1 cellular context compared by ENCODE assay signal in genomic region chr20:25390538-25391528, GRCh38.
A peak's percentile ranks its signal among the peaks of the same experiment; 100 is the strongest.
TF ChIP-seq lines count a peak whose summit lies in the region.

ABHD12 (minus strand) TSS chr20:25390835; CDS start chr20:25390703, 132 bp downstream.

TF ChIP-seq in HepG2, 621 proteins besides CTCF, POLR2A, EP300 and RAD21 (continued from another document and continues in another):
- TF ChIP-seq CEBPZ (IDR thresholded peaks at IDR 0.05; ENCODE audit: low read length): no peak
- peak; percentile 81 for TF ChIP-seq RBM39 (IDR thresholded peaks at IDR 0.05; ENCODE audit: low read depth, low read length, poor library complexity, severe bottlenecking)
- TF ChIP-seq ZNF556 (CRISPR knock-in tag; IDR thresholded peaks at IDR 0.05; ENCODE audit: borderline replicate concordance): peak; percentile 95
- 0 out of 2 replicates have a peak, but pooled peaks have one; percentile 33 for TF ChIP-seq IRX3 (CRISPR knock-in tag; IDR thresholded peaks at IDR 0.05; ENCODE audit: borderline replicate concordance, low read depth)
- TF ChIP-seq ZNF788 (CRISPR knock-in tag; IDR thresholded peaks at IDR 0.05; ENCODE audit: borderline replicate concordance): peak; percentile 87; the same call in 1 of the 2 replicates
- TF ChIP-seq SP140L (CRISPR knock-in tag; IDR thresholded peaks at IDR 0.05; ENCODE audit: borderline replicate concordance): no peak
- TF ChIP-seq NR3C1 (CRISPR knock-in tag; IDR thresholded peaks at IDR 0.05): 0 out of 2 replicates have a peak, but pooled peaks have one; percentile 71
- TF ChIP-seq ZNF12 (CRISPR knock-in tag; IDR thresholded peaks at IDR 0.05): peak; percentile 83; the same call in 1 of the 2 replicates
- peak; percentile 31; the same call in 1 of the 2 replicates for TF ChIP-seq REXO4 (CRISPR knock-in tag; IDR thresholded peaks at IDR 0.05; ENCODE audit: borderline replicate concordance)
- TF ChIP-seq ZNF761 (CRISPR knock-in tag; conservative IDR thresholded peaks at IDR 0.05): peak; percentile 92
- peak; percentile 86; the same call in 1 of the 2 replicates for TF ChIP-seq KDM4B (CRISPR knock-in tag; IDR thresholded peaks at IDR 0.05)
- peak; percentile 91 for TF ChIP-seq HOXA5 (CRISPR knock-in tag; IDR thresholded peaks at IDR 0.05)
- peak; percentile 93; the same call in 1 of the 2 replicates for TF ChIP-seq ZNF138 (CRISPR knock-in tag; IDR thresholded peaks at IDR 0.05; ENCODE audit: low read depth)
- TF ChIP-seq ZNF468 (CRISPR knock-in tag; IDR thresholded peaks at IDR 0.05): peak; percentile 33; the same call in 1 of the 2 replicates
- TF ChIP-seq, protein P1, sequence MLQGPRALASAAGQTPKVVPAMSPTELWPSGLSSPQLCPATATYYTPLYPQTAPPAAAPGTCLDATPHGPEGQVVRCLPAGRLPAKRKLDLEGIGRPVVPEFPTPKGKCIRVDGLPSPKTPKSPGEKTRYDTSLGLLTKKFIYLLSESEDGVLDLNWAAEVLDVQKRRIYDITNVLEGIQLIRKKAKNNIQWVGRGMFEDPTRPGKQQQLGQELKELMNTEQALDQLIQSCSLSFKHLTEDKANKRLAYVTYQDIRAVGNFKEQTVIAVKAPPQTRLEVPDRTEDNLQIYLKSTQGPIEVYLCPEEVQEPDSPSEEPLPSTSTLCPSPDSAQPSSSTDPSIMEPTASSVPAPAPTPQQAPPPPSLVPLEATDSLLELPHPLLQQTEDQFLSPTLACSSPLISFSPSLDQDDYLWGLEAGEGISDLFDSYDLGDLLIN (CRISPR knock-in tag; IDR thresholded peaks at IDR 0.05; ENCODE audit: borderline replicate concordance): peak; percentile 45; the same call in 1 of the 2 replicates
- peak; percentile 95 for TF ChIP-seq ZNF746 (CRISPR knock-in tag; IDR thresholded peaks at IDR 0.05)
- TF ChIP-seq ATF1 (CRISPR knock-in tag; IDR thresholded peaks at IDR 0.05): no peak
- TF ChIP-seq SATB2 (CRISPR knock-in tag; IDR thresholded peaks at IDR 0.05): 0 out of 2 replicates have a peak, but pooled peaks have one; percentile 38
- peak; percentile 51; the same call in 1 of the 2 replicates for TF ChIP-seq SIX1 (CRISPR knock-in tag; IDR thresholded peaks at IDR 0.05; ENCODE audit: borderline replicate concordance)
- TF ChIP-seq MIER3 (CRISPR knock-in tag; IDR thresholded peaks at IDR 0.05; ENCODE audit: borderline replicate concordance): peak; percentile 81; the same call in 1 of the 2 replicates
- 0 out of 2 replicates have a peak, but pooled peaks have one; percentile 15 for TF ChIP-seq FLYWCH1 (CRISPR knock-in tag; IDR thresholded peaks at IDR 0.05)
- peak; percentile 83; the same call in 1 of the 2 replicates for TF ChIP-seq ZNF124 (CRISPR knock-in tag; IDR thresholded peaks at IDR 0.05)
- peak; percentile 95 for TF ChIP-seq KAT8 (CRISPR knock-in tag; IDR thresholded peaks at IDR 0.05)
- peak; percentile 93 for TF ChIP-seq ZFY (CRISPR knock-in tag; IDR thresholded peaks at IDR 0.05)
- peak; percentile 85 for TF ChIP-seq YEATS2 (CRISPR knock-in tag; IDR thresholded peaks at IDR 0.05; ENCODE audit: borderline replicate concordance)
- no peak for TF ChIP-seq GABPA (IDR thresholded peaks at IDR 0.05; ENCODE audit: low read depth, low read length)
- no peak for TF ChIP-seq GABPA (CRISPR knock-in tag; IDR thresholded peaks at IDR 0.05; ENCODE audit: low read depth)
- TF ChIP-seq ZNF790 (CRISPR knock-in tag; IDR thresholded peaks at IDR 0.05; ENCODE audit: borderline replicate concordance): peak; percentile 63; the same call in 1 of the 2 replicates
- TF ChIP-seq ATF7 (IDR thresholded peaks at IDR 0.05): no peak
- TF ChIP-seq ATF7 (CRISPR knock-in tag; IDR thresholded peaks at IDR 0.05): peak; percentile 67; the same call in 1 of the 2 replicates
- TF ChIP-seq TFDP2 (CRISPR knock-in tag; IDR thresholded peaks at IDR 0.05): peak; percentile 87
- peak; percentile 94 for TF ChIP-seq HNRNPL (IDR thresholded peaks at IDR 0.05; ENCODE audit: low read depth, low read length)
- peak; percentile 96 for TF ChIP-seq KDM2A (CRISPR knock-in tag; IDR thresholded peaks at IDR 0.05; ENCODE audit: borderline replicate concordance, low read depth)
- no peak for TF ChIP-seq MYPOP (CRISPR knock-in tag; IDR thresholded peaks at IDR 0.05)
- peak; percentile 68 for TF ChIP-seq FOXJ3 (CRISPR knock-in tag; IDR thresholded peaks at IDR 0.05; ENCODE audit: borderline replicate concordance)
- peak; percentile 88 for TF ChIP-seq ZNF557 (CRISPR knock-in tag; IDR thresholded peaks at IDR 0.05)
- TF ChIP-seq NPAS2 (CRISPR knock-in tag; IDR thresholded peaks at IDR 0.05; ENCODE audit: borderline replicate concordance): no peak
- TF ChIP-seq GABPB1 (CRISPR knock-in tag; IDR thresholded peaks at IDR 0.05): peak; percentile 84
- TF ChIP-seq ZNF83 (CRISPR knock-in tag; IDR thresholded peaks at IDR 0.05; ENCODE audit: borderline replicate concordance): 0 out of 2 replicates have a peak, but pooled peaks have one; percentile 54
- TF ChIP-seq, protein P2, sequence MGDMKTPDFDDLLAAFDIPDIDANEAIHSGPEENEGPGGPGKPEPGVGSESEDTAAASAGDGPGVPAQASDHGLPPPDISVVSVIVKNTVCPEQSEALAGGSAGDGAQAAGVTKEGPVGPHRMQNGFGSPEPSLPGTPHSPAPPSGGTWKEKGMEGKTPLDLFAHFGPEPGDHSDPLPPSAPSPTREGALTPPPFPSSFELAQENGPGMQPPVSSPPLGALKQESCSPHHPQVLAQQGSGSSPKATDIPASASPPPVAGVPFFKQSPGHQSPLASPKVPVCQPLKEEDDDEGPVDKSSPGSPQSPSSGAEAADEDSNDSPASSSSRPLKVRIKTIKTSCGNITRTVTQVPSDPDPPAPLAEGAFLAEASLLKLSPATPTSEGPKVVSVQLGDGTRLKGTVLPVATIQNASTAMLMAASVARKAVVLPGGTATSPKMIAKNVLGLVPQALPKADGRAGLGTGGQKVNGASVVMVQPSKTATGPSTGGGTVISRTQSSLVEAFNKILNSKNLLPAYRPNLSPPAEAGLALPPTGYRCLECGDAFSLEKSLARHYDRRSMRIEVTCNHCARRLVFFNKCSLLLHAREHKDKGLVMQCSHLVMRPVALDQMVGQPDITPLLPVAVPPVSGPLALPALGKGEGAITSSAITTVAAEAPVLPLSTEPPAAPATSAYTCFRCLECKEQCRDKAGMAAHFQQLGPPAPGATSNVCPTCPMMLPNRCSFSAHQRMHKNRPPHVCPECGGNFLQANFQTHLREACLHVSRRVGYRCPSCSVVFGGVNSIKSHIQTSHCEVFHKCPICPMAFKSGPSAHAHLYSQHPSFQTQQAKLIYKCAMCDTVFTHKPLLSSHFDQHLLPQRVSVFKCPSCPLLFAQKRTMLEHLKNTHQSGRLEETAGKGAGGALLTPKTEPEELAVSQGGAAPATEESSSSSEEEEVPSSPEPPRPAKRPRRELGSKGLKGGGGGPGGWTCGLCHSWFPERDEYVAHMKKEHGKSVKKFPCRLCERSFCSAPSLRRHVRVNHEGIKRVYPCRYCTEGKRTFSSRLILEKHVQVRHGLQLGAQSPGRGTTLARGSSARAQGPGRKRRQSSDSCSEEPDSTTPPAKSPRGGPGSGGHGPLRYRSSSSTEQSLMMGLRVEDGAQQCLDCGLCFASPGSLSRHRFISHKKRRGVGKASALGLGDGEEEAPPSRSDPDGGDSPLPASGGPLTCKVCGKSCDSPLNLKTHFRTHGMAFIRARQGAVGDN (CRISPR knock-in tag; IDR thresholded peaks at IDR 0.05): peak; percentile 88
- no peak for TF ChIP-seq CCAR2 (optimal IDR thresholded peaks at IDR 0.05; ENCODE audit: low read depth, low read length)
- TF ChIP-seq PHF5A (CRISPR knock-in tag; IDR thresholded peaks at IDR 0.05; ENCODE audit: low read depth, unreplicated experiment): no peak
- no peak for TF ChIP-seq RFX1 (IDR thresholded peaks at IDR 0.05)
- peak; percentile 99 for TF ChIP-seq KMT2A (CRISPR knock-in tag; IDR thresholded peaks at IDR 0.05)
- no peak for TF ChIP-seq NFIB (CRISPR knock-in tag; IDR thresholded peaks at IDR 0.05; ENCODE audit: borderline replicate concordance)
